Comparison of ENCODE assay signal across 8 cellular contexts in genomic region chr19:15264061-15264932, GRCh38. TPM values are rescaled to one million over a fixed set of nuclear protein-coding genes. Genes with fewer than 3 reads are reported as not detected.
DNase-seq lines count a peak whose midpoint lies in the region; ATAC-seq and TF ChIP-seq lines count a peak whose summit lies in the region.

No MANE protein-coding gene starts in this region.

- H3K27me3 Mint-ChIP-seq in naive B cell = no peaks in the 10 kb centered on the region

- H3K27ac ChIP-seq in esophagus muscularis mucosa (replicated peaks in 1 of 4) = peak overlapping the region; percentile 58 to 92 (median 72)

- no peaks in the 10 kb centered on the region for H3K9me3 Mint-ChIP-seq in naive B cell

- no peaks in the 10 kb centered on the region for H3K9me3 ChIP-seq in esophagus muscularis mucosa

- H3K27me3 ChIP-seq in esophagus muscularis mucosa = no peaks in the 10 kb centered on the region

- H3K36me3 ChIP-seq in esophagus muscularis mucosa = peaks cover 35 to 84% (median 82%) of the 10 kb centered on the region in 4 donors

- WGBS in esophagus muscularis mucosa = 57% methylated on average over 4 of the region's 28 CpGs

- peak overlapping the region in 2 of 6 donors; percentile 42 to 66 for H3K27ac Mint-ChIP-seq in naive B cell

- H3K4me1 ChIP-seq in esophagus muscularis mucosa = peaks cover 53 to 64% (median 61%) of the 10 kb centered on the region in 4 donors

- peak; percentile 81 to 85 (median 83) for TF ChIP-seq CTCF in esophagus muscularis mucosa (IDR thresholded peaks at IDR 0.05)

- H3K36me3 Mint-ChIP-seq in naive B cell = peaks cover 0 to 12% of the 10 kb centered on the region in 2 donors

- peak; percentile 66 to 74 for ATAC-seq in naive B cell (ENCODE audit: low read depth in 2 of 2)

- DNase-seq in NK-92 treated with Interleukin-12 subunit alpha and Interleukin-12 subunit beta, amount 100 ng/mL, for 24 hours (lab: John Stamatoyannopoulos, UW) = peak; percentile 26
- DNase-seq in NK-92 (lab: John Stamatoyannopoulos, UW; ENCODE audit: unreplicated experiment) = no peak
- peak; percentile 2 for DNase-seq in NOMO-1 treated with dmso at 0.1 percent for 144 hours (lab: John Stamatoyannopoulos, UW; ENCODE audit: unreplicated experiment)
- peak; percentile 68 for DNase-seq in activated T-cell treated with anti-CD3 and anti-CD28 coated beads for 24 hours (ENCODE audit: low read depth)
- DNase-seq in esophagus muscularis mucosa (ENCODE audit: extremely low spot score) = no peak
- DNase-seq in naive B cell = peak; percentile 61
- DNase-seq in stimulated activated CD8-positive, alpha-beta memory T cell treated with anti-CD3 and anti-CD28 coated beads, Interleukin-7, amount 100 ng/mL, for 4 hours (ENCODE audit: low read depth in 2 of 2) = peak; percentile 42 to 44
- no peak for DNase-seq in NCI-H774 (lab: John Stamatoyannopoulos, UW)

- TF ChIP-seq POLR2A in esophagus muscularis mucosa (IDR thresholded peaks at IDR 0.05; ENCODE audit: low read depth) = no peak

- H3K4me3 Mint-ChIP-seq in naive B cell = peak overlapping the region in 1 of 8 donors; percentile 69

- peaks cover 18 to 26% (median 26%) of the 10 kb centered on the region in 3 donors for H3K4me1 Mint-ChIP-seq in naive B cell

- intact Hi-C loops in esophagus muscularis mucosa (cut with DNase I) = loop anchor here (2.0 kb wide), 3 partner anchors 67 to 293 kb away; partner anchors contain the start of gene AKAP8

- TF ChIP-seq EP300 in esophagus muscularis mucosa (IDR thresholded peaks at IDR 0.05) = no peak

- H3K4me3 ChIP-seq in esophagus muscularis mucosa = no peak overlapping the region

RNA-seq across cellular contexts. Expression of gene EPHX3, which starts 32.0 kb away (rescaled TPM):
- 1 to 10 TPM in 1 of 4 donors, not detected in 3; 1.6 TPM for total RNA-seq in esophagus muscularis mucosa
- not detected for polyA plus RNA-seq in naive B cell (ENCODE audit: low read depth in 6 of 6)

Comparison
In these comparisons a context has a peak if more than half of its experiments do, and no peak if none do; other contexts are left out.
1. DNase-seq: peak in NK-92 treated with Interleukin-12 subunit alpha and Interleukin-12 subunit beta, amount 100 ng/mL, for 24 hours (single experiment), NOMO-1 treated with dmso at 0.1 percent for 144 hours (single experiment), activated T-cell treated with anti-CD3 and anti-CD28 coated beads for 24 hours (single experiment), naive B cell (single experiment) and stimulated activated CD8-positive, alpha-beta memory T cell treated with anti-CD3 and anti-CD28 coated beads, Interleukin-7, amount 100 ng/mL, for 4 hours (2 of 2); none in NK-92 (single experiment), esophagus muscularis mucosa (single experiment) and NCI-H774 (single experiment).